ENCODE assay signal across 2 cellular contexts in the genomic region with DNA sequence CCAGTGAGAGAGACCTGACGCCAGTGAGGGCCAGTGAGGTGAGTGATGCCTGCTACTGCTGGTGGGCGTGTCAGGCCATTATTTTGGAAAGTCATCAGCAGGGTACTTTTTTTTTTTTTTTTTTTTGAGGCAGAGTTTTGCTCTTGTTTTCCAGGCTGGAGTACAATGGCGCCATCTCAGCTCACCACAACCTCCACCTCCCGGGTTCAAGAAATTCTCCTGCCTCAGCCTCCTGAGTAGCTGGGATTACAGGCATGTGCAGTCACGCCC. TPM values are rescaled to one million over a fixed set of nuclear protein-coding genes. Genes with fewer than 3 reads are reported as not detected.
"Had no signal": no experiment of that assay in that cellular context is flagged by ENCODE, and none has a peak within 500 bp of the region (broad histone marks: within the 10 kb centered on the region; RNA-seq: fewer than 3 reads in every experiment).

No MANE protein-coding gene starts in this region.

RNA-seq across cellular contexts. Expression of a gene that starts 32.6 kb away (rescaled TPM):
- total RNA-seq: IMR-90, NCI-H460 had no signal
